ENCODE assay signal across 8 cellular contexts in the genomic region with DNA sequence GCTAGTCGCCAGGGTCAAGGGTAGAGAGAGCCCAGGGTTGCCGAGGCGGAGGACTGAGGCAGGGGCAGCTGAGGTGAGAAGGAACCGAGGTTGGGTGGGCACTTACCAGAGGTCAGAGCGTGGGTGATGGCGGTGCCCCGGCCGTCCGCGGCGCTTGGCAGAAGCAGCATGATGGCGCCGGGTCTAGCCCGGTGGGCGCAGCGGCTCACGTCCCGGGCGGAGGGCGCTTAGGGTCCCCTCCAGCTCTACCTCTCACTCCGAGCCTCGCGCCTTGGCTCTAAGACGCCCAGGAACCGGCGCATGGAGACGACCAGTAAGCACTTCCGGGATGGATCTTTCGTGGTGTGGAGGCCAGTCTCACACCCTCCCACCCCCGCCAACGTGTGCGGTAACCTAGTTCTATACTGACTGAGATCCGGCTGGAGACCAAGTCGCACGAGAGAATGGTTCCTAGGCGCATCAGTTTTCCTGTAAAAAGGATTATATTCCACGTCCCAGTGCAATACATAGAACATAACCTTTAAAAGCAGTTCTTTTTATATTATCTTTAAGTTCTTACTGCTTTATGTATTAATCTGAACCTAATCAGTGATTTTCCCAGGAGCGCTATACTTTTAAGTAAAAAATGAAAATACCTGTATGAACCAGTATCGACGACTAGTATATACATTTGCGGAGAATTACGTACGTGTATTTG. TPM values are rescaled to one million over a fixed set of nuclear protein-coding genes. Genes with fewer than 3 reads are reported as not detected.
A peak's percentile ranks its signal among the peaks of the same experiment; 100 is the strongest.
DNase-seq lines count a peak whose midpoint lies in the region; ATAC-seq and TF ChIP-seq lines count a peak whose summit lies in the region.

A gene with protein sequence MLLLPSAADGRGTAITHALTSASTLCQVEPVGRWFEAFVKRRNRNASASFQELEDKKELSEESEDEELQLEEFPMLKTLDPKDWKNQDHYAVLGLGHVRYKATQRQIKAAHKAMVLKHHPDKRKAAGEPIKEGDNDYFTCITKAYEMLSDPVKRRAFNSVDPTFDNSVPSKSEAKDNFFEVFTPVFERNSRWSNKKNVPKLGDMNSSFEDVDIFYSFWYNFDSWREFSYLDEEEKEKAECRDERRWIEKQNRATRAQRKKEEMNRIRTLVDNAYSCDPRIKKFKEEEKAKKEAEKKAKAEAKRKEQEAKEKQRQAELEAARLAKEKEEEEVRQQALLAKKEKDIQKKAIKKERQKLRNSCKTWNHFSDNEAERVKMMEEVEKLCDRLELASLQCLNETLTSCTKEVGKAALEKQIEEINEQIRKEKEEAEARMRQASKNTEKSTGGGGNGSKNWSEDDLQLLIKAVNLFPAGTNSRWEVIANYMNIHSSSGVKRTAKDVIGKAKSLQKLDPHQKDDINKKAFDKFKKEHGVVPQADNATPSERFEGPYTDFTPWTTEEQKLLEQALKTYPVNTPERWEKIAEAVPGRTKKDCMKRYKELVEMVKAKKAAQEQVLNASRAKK (minus strand): TSS at position 315 of the 697 bp plus-strand sequence. CDS start 145 bp downstream, at position 170.

- in situ Hi-C loops in GM23248 (cut with MboI) = no loop called here

- peak; percentile 99 for DNase-seq in Daoy (ENCODE audit: low read depth)
- DNase-seq in GM23248 = peak; percentile 97
- DNase-seq in Kasumi-1 (lab: John Stamatoyannopoulos, UW) = peak; percentile 92 to 95
- DNase-seq in RPMI8226 = peak; percentile 98
- DNase-seq in activated T-helper 1 cell treated with anti-CD3 and anti-CD28 coated beads, Interleukin-2, amount 50 U/mL, for 16 hours (ENCODE audit: low read depth in 1 of 2, low spot score in 1 of 2) = peak; percentile 71 to 73
- peak; percentile 95 for DNase-seq in fibroblast of mammary gland (ENCODE audit: low read depth)
- DNase-seq in naive thymus-derived CD8-positive, alpha-beta T cell = peak; percentile 68 to 94 (median 84)
- DNase-seq in stimulated activated naive B cell treated with anti-CD40 and anti-IgM and Interleukin-4, amounts not matched to agents 10 μg/mL and 1 μg/mL and 100 μg/mL, for 72 hours = peak; percentile 80

- H3K4me1 Mint-ChIP-seq in naive thymus-derived CD8-positive, alpha-beta T cell = peaks cover 20 to 81% (median 65%) of the 10 kb centered on the region in 4 donors
- peaks cover 16 to 48% of the 10 kb centered on the region in 2 donors for H3K4me1 Mint-ChIP-seq in stimulated activated naive B cell treated with anti-CD40 and anti-IgM and Interleukin-4, amounts not matched to agents 10 μg/mL and 1 μg/mL and 100 μg/mL, for 72 hours

- peak within 1 kb of the TSS; percentile 92 to 99 (median 98) for H3K27ac Mint-ChIP-seq in naive thymus-derived CD8-positive, alpha-beta T cell
- H3K27ac Mint-ChIP-seq in stimulated activated naive B cell treated with anti-CD40 and anti-IgM and Interleukin-4, amounts not matched to agents 10 μg/mL and 1 μg/mL and 100 μg/mL, for 72 hours = peak within 1 kb of the TSS; percentile 99

- H3K9ac ChIP-seq in GM23248 = peak within 1 kb of the TSS; percentile 97

- peaks cover 21% of the 10 kb centered on the region for H3K36me3 ChIP-seq in GM23248 (ENCODE audit: low read depth)

- H3K4me3 ChIP-seq in GM23248 (peak within 1 kb of the TSS; percentile 98), fibroblast of mammary gland (ENCODE audit: control insufficient read depth, low read depth, low read length) (peak within 1 kb of the TSS; percentile 90)

- no peaks in the 10 kb centered on the region for H3K9me3 ChIP-seq in GM23248 (ENCODE audit: low read depth)

- no peaks in the 10 kb centered on the region for H3K27me3 Mint-ChIP-seq in naive thymus-derived CD8-positive, alpha-beta T cell
- no peaks in the 10 kb centered on the region for H3K27me3 Mint-ChIP-seq in stimulated activated naive B cell treated with anti-CD40 and anti-IgM and Interleukin-4, amounts not matched to agents 10 μg/mL and 1 μg/mL and 100 μg/mL, for 72 hours

- peak within 1 kb of the TSS; percentile 98 to 100 (median 99) for H3K4me3 Mint-ChIP-seq in naive thymus-derived CD8-positive, alpha-beta T cell
- H3K4me3 Mint-ChIP-seq in stimulated activated naive B cell treated with anti-CD40 and anti-IgM and Interleukin-4, amounts not matched to agents 10 μg/mL and 1 μg/mL and 100 μg/mL, for 72 hours = peak within 1 kb of the TSS; percentile 99

- H3F3A ChIP-seq in GM23248 (ENCODE audit: insufficient read depth) = peaks cover 14% of the 10 kb centered on the region; the same call in 1 of the 2 replicates

- no peak for TF ChIP-seq CTCF in fibroblast of mammary gland (conservative IDR thresholded peaks at IDR 0.05; ENCODE audit: control insufficient read depth, insufficient read depth, low read depth, low read length)

- peak within 1 kb of the TSS; percentile 100 for H2AFZ ChIP-seq in GM23248

- no peaks in the 10 kb centered on the region for H3K9me3 Mint-ChIP-seq in naive thymus-derived CD8-positive, alpha-beta T cell
- H3K9me3 Mint-ChIP-seq in stimulated activated naive B cell treated with anti-CD40 and anti-IgM and Interleukin-4, amounts not matched to agents 10 μg/mL and 1 μg/mL and 100 μg/mL, for 72 hours = no peaks in the 10 kb centered on the region

- no peaks in the 10 kb centered on the region for H3K9me2 ChIP-seq in GM23248 (ENCODE audit: insufficient read depth)

- H3K36me3 Mint-ChIP-seq in naive thymus-derived CD8-positive, alpha-beta T cell = peaks cover 0 to 28% (median 13%) of the 10 kb centered on the region in 3 donors
- peaks cover 27 to 38% of the 10 kb centered on the region in 2 donors for H3K36me3 Mint-ChIP-seq in stimulated activated naive B cell treated with anti-CD40 and anti-IgM and Interleukin-4, amounts not matched to agents 10 μg/mL and 1 μg/mL and 100 μg/mL, for 72 hours

- POLR2A ChIA-PET in naive thymus-derived CD8-positive, alpha-beta T cell (lab: Charles Lee) = interaction anchor here (0.7 to 2.4 kb wide), 5 partner anchors 46 to 1669 kb away, joined by 3 to 7 read pairs (median 4); partner anchors contain the start of genes KMT2E, NAPEPLD and PMPCB

- 9 to 12% methylated on average over 29 to 39 of the region's 43 CpGs for WGBS in GM23248 (ENCODE audit: low coverage in 1 of 2, low lambda C conversion rate in 2 of 2, missing lambda C conversion rate in 2 of 2), 2 experiments

- H4K20me1 ChIP-seq in GM23248 (ENCODE audit: insufficient read depth) = no peaks in the 10 kb centered on the region

- H3K27ac ChIP-seq in GM23248 = peak within 1 kb of the TSS; percentile 84

- H3K27me3 ChIP-seq in GM23248 (replicated peaks; ENCODE audit: insufficient read depth) = no peaks in the 10 kb centered on the region

- H3K79me2 ChIP-seq in GM23248 (ENCODE audit: insufficient read depth) = peaks cover 97% of the 10 kb centered on the region

- peaks cover 34% of the 10 kb centered on the region for H3K4me1 ChIP-seq in GM23248 (ENCODE audit: insufficient read depth)

- peak; percentile 89 to 91 for ATAC-seq in naive thymus-derived CD8-positive, alpha-beta T cell
- peak; percentile 81 to 85 for ATAC-seq in stimulated activated naive B cell treated with anti-CD40 and anti-IgM and Interleukin-4, amounts not matched to agents 10 μg/mL and 1 μg/mL and 100 μg/mL, for 72 hours (replicated peaks)

- H3K4me2 ChIP-seq in GM23248 (ENCODE audit: unreplicated experiment) = peak within 1 kb of the TSS; percentile 88

RNA-seq across cellular contexts. Expression of the gene that starts here (rescaled TPM):
- total RNA-seq in Daoy (2014; rRNA removed; shearing (Covaris generic)) = 93.0 and 132 TPM in 2 replicates
- total RNA-seq in GM23248 (2014; rRNA removed; shearing (Covaris generic)) = 17.8 and 19.3 TPM in 2 replicates
- 36.6 and 38.4 TPM in 2 replicates for polyA plus RNA-seq in GM23248 (2016; fragmentation: Nextera tagmentation; extraction: Ambion mirVana)
- total RNA-seq in naive thymus-derived CD8-positive, alpha-beta T cell = 10 to 100 TPM; 42.7 to 43.2 TPM
- 10 to 100 TPM; 14.8 to 28.0 (median 21.8) TPM for polyA plus RNA-seq in naive thymus-derived CD8-positive, alpha-beta T cell

Comparison
In these comparisons a context has a peak if more than half of its experiments do, and no peak if none do; other contexts are left out.
1. Peak in every context shown above with its lines: DNase-seq, ATAC-seq, H3K4me3 ChIP-seq and H3K27ac ChIP-seq.